8 cellular contexts compared by ENCODE assay signal in genomic region chr11:3959015-3959917, GRCh38.
A peak's percentile ranks its signal among the peaks of the same experiment; 100 is the strongest.
DNase-seq lines count a peak whose midpoint lies in the region; ATAC-seq and TF ChIP-seq lines count a peak whose summit lies in the region.

No MANE protein-coding gene starts in this region.

- H3K36me3 Mint-ChIP-seq in MCF 10A (ENCODE audit: insufficient read depth, unreplicated experiment), result no peaks in the 10 kb centered on the region

- 78 to 83% methylated on average over 5 of the region's 5 CpGs for WGBS in transverse colon (ENCODE audit: low coverage in 1 of 2), 2 donors

- no peaks in the 10 kb centered on the region for H4K20me1 ChIP-seq in MM.1S (ENCODE audit: insufficient read depth, low read length)

- no peak overlapping the region for H3K9ac ChIP-seq in MM.1S (ENCODE audit: low read length)

- peaks cover 0 to 10% of the 10 kb centered on the region in 2 donors for H3K4me1 ChIP-seq in breast epithelium
- H3K4me1 ChIP-seq in MM.1S (ENCODE audit: low read length), result peaks cover 21% of the 10 kb centered on the region
- H3K4me1 ChIP-seq in transverse colon, result peaks cover 0 to 7% (median 0%) of the 10 kb centered on the region in 4 donors

- no peak overlapping the region for H3K4me2 ChIP-seq in MM.1S (ENCODE audit: low read depth, low read length)

- no peak overlapping the region for H2AFZ ChIP-seq in MM.1S (ENCODE audit: low read length)

- no peaks in the 10 kb centered on the region for H3K27me3 ChIP-seq in breast epithelium
- no peaks in the 10 kb centered on the region for H3K27me3 ChIP-seq in MM.1S (replicated peaks; ENCODE audit: insufficient read depth, low read length)
- H3K27me3 ChIP-seq in transverse colon, result no peaks in the 10 kb centered on the region

- H3F3A ChIP-seq in MM.1S (ENCODE audit: insufficient read depth, low read length), result no peaks in the 10 kb centered on the region

- no peak for TF ChIP-seq POLR2A in breast epithelium (IDR thresholded peaks at IDR 0.05)
- TF ChIP-seq POLR2A in transverse colon (IDR thresholded peaks at IDR 0.05), result no peak

- CTCF ChIA-PET in MCF 10A (lab: Yijun Ruan, JAX), result interaction anchor here (0.5 to 1.4 kb wide), 5 partner anchors 12 to 228 kb away, joined by 4 to 6 read pairs (median 5); partner anchors contain the start of gene STIM1

- no peak for TF ChIP-seq EP300 in transverse colon (IDR thresholded peaks at IDR 0.05; ENCODE audit: low read depth)

- H3K9me3 Mint-ChIP-seq in MCF 10A (ENCODE audit: unreplicated experiment), result no peaks in the 10 kb centered on the region

- DNase-seq in MCF 10A (ENCODE audit: unreplicated experiment), result peak; percentile 31
- DNase-seq in breast epithelium (ENCODE audit: low spot score in 2 of 2), result no peak
- no peak for DNase-seq in MM.1S
- peak; percentile 87 for DNase-seq in fibroblast of peridontal ligament (ENCODE audit: extremely low read depth)
- no peak for DNase-seq in transverse colon
- DNase-seq in NCI-H1694 treated with DMSO at 0.1 percent for 48 hours (lab: John Stamatoyannopoulos, UW), result no peak
- DNase-seq in effector CD4-positive, alpha-beta T cell, result no peak

- in situ Hi-C loops in transverse colon (cut with MboI; ENCODE audit: low pct_ligation_motif_present in 1 of 4, low pct_unique_long_range_greater_than_20kb in 1 of 4, low sequenced_read_pairs in 3 of 4), result loop anchor here in 1 of 4 donors (25.0 kb wide), 1 partner anchor 97 kb away; the partner anchor contains the start of gene STIM1

- peaks cover 21% of the 10 kb centered on the region for H3K4me1 Mint-ChIP-seq in MCF 10A (ENCODE audit: insufficient read depth, unreplicated experiment)

- H3K4me3 ChIP-seq in breast epithelium (no peak overlapping the region), MM.1S (ENCODE audit: low read length) (no peak overlapping the region), transverse colon (no peak overlapping the region)

- no peak for ATAC-seq in HG02884 (IDR thresholded peaks at IDR 0.05; ENCODE audit: unreplicated experiment)

- H3K4me3 Mint-ChIP-seq in MCF 10A (ENCODE audit: unreplicated experiment), result no peak overlapping the region

- H3K27me3 Mint-ChIP-seq in MCF 10A (ENCODE audit: insufficient read depth, unreplicated experiment), result no peaks in the 10 kb centered on the region

- H3K9me2 ChIP-seq in MM.1S (replicated peaks; ENCODE audit: insufficient read depth, low read length), result no peaks in the 10 kb centered on the region

- intact Hi-C loops in MCF 10A (cut with micrococcal nuclease), result no loop called here
- intact Hi-C loops in breast epithelium (cut with DNase I; ENCODE audit: low total_unique reads), result no loop called here
- intact Hi-C loops in transverse colon (cut with DNase I; ENCODE audit: low total_unique reads), result no loop called here

- H3K27ac ChIP-seq in breast epithelium (no peak overlapping the region), MM.1S (ENCODE audit: low read length) (no peak overlapping the region), transverse colon (no peak overlapping the region)

- H3K79me2 ChIP-seq in MM.1S (ENCODE audit: low read length), result peaks cover 75% of the 10 kb centered on the region

- no TSS peak for BruUV-seq in MCF 10A (replicated peaks; lab: Mats Ljungman, UMichigan)

- TF ChIP-seq CTCF in MCF 10A (IDR thresholded peaks at IDR 0.05; ENCODE audit: unreplicated experiment) (no peak), breast epithelium (IDR thresholded peaks at IDR 0.05) (peak in 1 of 3 donors; percentile 14), MM.1S (IDR thresholded peaks at IDR 0.05; ENCODE audit: low read length) (0 out of 2 replicates have a peak, but pooled peaks have one; percentile 20), transverse colon (IDR thresholded peaks at IDR 0.05) (peak in 4 of 5 experiments; percentile 8 to 33 (median 14))

- POLR2A ChIA-PET in MCF 10A (lab: Yijun Ruan, JAX), result no interaction called here

- no peaks in the 10 kb centered on the region for H3K36me3 ChIP-seq in breast epithelium
- no peaks in the 10 kb centered on the region for H3K36me3 ChIP-seq in MM.1S (replicated peaks; ENCODE audit: insufficient read depth, low read length)
- no peaks in the 10 kb centered on the region for H3K36me3 ChIP-seq in transverse colon

- H3K27ac Mint-ChIP-seq in MCF 10A (ENCODE audit: low read depth, unreplicated experiment), result no peak overlapping the region

- H3K9me3 ChIP-seq in breast epithelium (no peaks in the 10 kb centered on the region), MM.1S (replicated peaks; ENCODE audit: insufficient read depth, low read length) (no peaks in the 10 kb centered on the region), transverse colon (no peaks in the 10 kb centered on the region)

Comparison
In these comparisons a context has a peak if more than half of its experiments do, and no peak if none do; other contexts are left out.
1. DNase-seq: peak in MCF 10A (single experiment) and fibroblast of peridontal ligament (single experiment); none in breast epithelium (0 of 2), MM.1S (single experiment), transverse colon (single experiment), NCI-H1694 treated with DMSO at 0.1 percent for 48 hours (single experiment) and effector CD4-positive, alpha-beta T cell (single experiment).